In the genomic region with DNA sequence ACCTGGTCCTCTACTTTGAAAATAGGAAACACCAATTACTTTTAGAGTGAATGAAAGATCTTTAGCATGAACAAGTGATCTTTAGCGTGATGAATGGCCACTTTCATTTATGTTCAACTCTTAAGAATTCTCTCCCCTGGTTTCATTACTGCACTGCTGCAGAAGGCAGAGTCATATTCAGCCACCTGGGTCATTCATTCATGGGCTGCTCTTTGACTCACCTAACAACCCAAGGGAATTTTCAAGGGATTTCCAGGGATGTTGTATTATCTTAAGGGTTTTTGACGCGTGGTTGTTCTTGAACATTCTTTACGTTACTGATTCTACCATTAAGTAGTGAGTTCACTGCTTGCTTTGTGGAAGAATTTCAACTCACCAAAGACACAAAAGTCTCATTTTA, we compare ENCODE assay signal across 20 cellular contexts.
DNase-seq lines count a peak whose midpoint lies in the region; ATAC-seq and TF ChIP-seq lines count a peak whose summit lies in the region.
"Had no signal": no experiment of that assay in that cellular context is flagged by ENCODE, and none has a peak within 500 bp of the region (broad histone marks: within the 10 kb centered on the region; RNA-seq: fewer than 3 reads in every experiment).

No MANE protein-coding gene starts in this region.

- H3K27ac ChIP-seq in dorsolateral prefrontal cortex = no peak overlapping the region
- H3K27ac ChIP-seq: PC-9, SJSA1 had no signal

- no peak for DNase-seq in dorsolateral prefrontal cortex
- DNase-seq in NOMO-1 treated with dmso at 0.1 percent for 144 hours (lab: John Stamatoyannopoulos, UW; ENCODE audit: unreplicated experiment) = no peak
- DNase-seq: AML-193, DMS53, KBM-7, NCI-H1436, NCI-H2029, NCI-H2171 treated with DMSO at 0.1 percent for 48 hours, NCI-H446 treated with DMSO at 0.1 percent for 48 hours, PC-9, SW 1271 had no signal

- H3K4me3 Mint-ChIP-seq in stimulated activated memory B cell treated with anti-CD40 and anti-IgM and Interleukin-4, amounts not matched to agents 10 μg/mL and 1 μg/mL and 100 μg/mL, for 72 hours = no peak overlapping the region
- H3K4me3 Mint-ChIP-seq: CD14-positive monocyte, GM23338 had no signal

- no peak overlapping the region for H3K4me3 ChIP-seq in dorsolateral prefrontal cortex
- H3K4me3 ChIP-seq: GM23338, PC-9, SJSA1 had no signal

- no peak for TF ChIP-seq POLR2A in GM18505 (IDR thresholded peaks at IDR 0.05; ENCODE audit: borderline replicate concordance, extremely low read depth, insufficient read depth, insufficient read length)

- TF ChIP-seq CTCF in dorsolateral prefrontal cortex (IDR thresholded peaks at IDR 0.05 in 54 of 56, conservative IDR thresholded peaks at IDR 0.05 in 2 of 56; ENCODE audit: low read depth in 1 of 56, partially characterized antibody in 56 of 56) = no peak

- peak overlapping the region; percentile 1 for H3K27ac Mint-ChIP-seq in stimulated activated memory B cell treated with anti-CD40 and anti-IgM and Interleukin-4, amounts not matched to agents 10 μg/mL and 1 μg/mL and 100 μg/mL, for 72 hours
- H3K27ac Mint-ChIP-seq: CD14-positive monocyte, GM23338 had no signal

- H3K9me3 Mint-ChIP-seq in stimulated activated memory B cell treated with anti-CD40 and anti-IgM and Interleukin-4, amounts not matched to agents 10 μg/mL and 1 μg/mL and 100 μg/mL, for 72 hours = no peaks in the 10 kb centered on the region
- H3K9me3 Mint-ChIP-seq: GM23338 had no signal

- peak; percentile 78 for ATAC-seq in GM18868 (IDR thresholded peaks at IDR 0.05; ENCODE audit: unreplicated experiment)
- peak; percentile 85 for ATAC-seq in HG02610 (IDR thresholded peaks at IDR 0.05; ENCODE audit: unreplicated experiment)
- peak; percentile 65 for ATAC-seq in HG03095 (IDR thresholded peaks at IDR 0.05; ENCODE audit: unreplicated experiment)
- no peak for ATAC-seq in stimulated activated memory B cell treated with anti-CD40 and anti-IgM and Interleukin-4, amounts not matched to agents 10 μg/mL and 1 μg/mL and 100 μg/mL, for 72 hours
- ATAC-seq in GM18505 (IDR thresholded peaks at IDR 0.05; ENCODE audit: unreplicated experiment) = no peak
- ATAC-seq: GM23338, HCT116 had no signal

- H3K36me3 Mint-ChIP-seq in stimulated activated memory B cell treated with anti-CD40 and anti-IgM and Interleukin-4, amounts not matched to agents 10 μg/mL and 1 μg/mL and 100 μg/mL, for 72 hours = no peaks in the 10 kb centered on the region
- H3K36me3 Mint-ChIP-seq: CD14-positive monocyte had no signal

- H3K4me1 Mint-ChIP-seq in stimulated activated memory B cell treated with anti-CD40 and anti-IgM and Interleukin-4, amounts not matched to agents 10 μg/mL and 1 μg/mL and 100 μg/mL, for 72 hours = no peaks in the 10 kb centered on the region
- H3K4me1 Mint-ChIP-seq: CD14-positive monocyte, GM23338 had no signal

- intact Hi-C loops in dorsolateral prefrontal cortex (cut with DNase I) = no loop called here

- no peaks in the 10 kb centered on the region for H3K27me3 ChIP-seq in dorsolateral prefrontal cortex
- H3K27me3 ChIP-seq: SJSA1 had no signal

- H3K27me3 Mint-ChIP-seq in stimulated activated memory B cell treated with anti-CD40 and anti-IgM and Interleukin-4, amounts not matched to agents 10 μg/mL and 1 μg/mL and 100 μg/mL, for 72 hours = peaks cover 14% of the 10 kb centered on the region

Comparison
In these comparisons a context has a peak if more than half of its experiments do, and no peak if none do; other contexts are left out.
1. ATAC-seq: peak in GM18868 (single experiment), HG02610 (single experiment) and HG03095 (single experiment); none in stimulated activated memory B cell treated with anti-CD40 and anti-IgM and Interleukin-4, amounts not matched to agents 10 μg/mL and 1 μg/mL and 100 μg/mL, for 72 hours (single experiment) and GM18505 (single experiment).